26 cellular contexts compared by ENCODE assay signal in genomic region chr2:27039871-27040270, GRCh38. TPM values are rescaled to one million over a fixed set of nuclear protein-coding genes. Genes with fewer than 3 reads are reported as not detected.
DNase-seq lines count a peak whose midpoint lies in the region; ATAC-seq, FAIRE-seq and TF ChIP-seq lines count a peak whose summit lies in the region.
"Had no signal": no experiment of that assay in that cellular context is flagged by ENCODE, and none has a peak within 500 bp of the region (broad histone marks: within the 10 kb centered on the region; RNA-seq: fewer than 3 reads in every experiment).

No MANE protein-coding gene starts in this region.

- TF ChIP-seq EP300 in HepG2 (IDR thresholded peaks at IDR 0.05; ENCODE audit: low read depth in 2 of 2, low read length in 2 of 2), result no peak
- TF ChIP-seq EP300 in HepG2 (CRISPR knock-in tag; IDR thresholded peaks at IDR 0.05; ENCODE audit: borderline replicate concordance), result no peak

- H3K79me2 ChIP-seq in HepG2 (ENCODE audit: insufficient read depth, low read length), result peaks cover 14% of the 10 kb centered on the region

- no peaks in the 10 kb centered on the region for H3K9me3 Mint-ChIP-seq in chondrocyte (ENCODE audit: low read depth)
- H3K9me3 Mint-ChIP-seq: CD14-positive monocyte; CD4-positive, alpha-beta T cell; CD8-positive, alpha-beta memory T cell; HFFc6 had no signal

- no peak for FAIRE-seq in HepG2 (lab: Jason Lieb, UNC)
- FAIRE-seq: A204.1, D721Med, GM12878, GM18507, H54 had no signal

- H3K27me3 Mint-ChIP-seq in chondrocyte (ENCODE audit: low read depth), result no peaks in the 10 kb centered on the region
- H3K27me3 Mint-ChIP-seq: CD4-positive, alpha-beta T cell; CD8-positive, alpha-beta memory T cell had no signal

- TF ChIP-seq CTCF in HepG2 (CRISPR knock-in tag; IDR thresholded peaks at IDR 0.05), result no peak
- TF ChIP-seq CTCF in right lobe of liver (IDR thresholded peaks at IDR 0.05), result no peak
- no peak for TF ChIP-seq CTCF in chondrocyte (IDR thresholded peaks at IDR 0.05)
- no peak for TF ChIP-seq CTCF in spleen (IDR thresholded peaks at IDR 0.05 in 8 of 11, conservative IDR thresholded peaks at IDR 0.05 in 3 of 11)

- DNase-seq in HepG2 (ENCODE audit: low spot score) (no peak), right lobe of liver (no peak), chondrocyte (ENCODE audit: low spot score) (peak; percentile 40), spleen (peak; percentile 59), putamen (ENCODE audit: low spot score) (no peak), NCI-H526 treated with DMSO at 0.1 percent for 48 hours (lab: John Stamatoyannopoulos, UW) (no peak)
- DNase-seq: BE2C; CD4-positive, alpha-beta T cell; CD8-positive, alpha-beta memory T cell; DMS 273 treated with DMSO at 0.1 percent for 48 hours; DMS79; EL; GDM1; GOT3; HFFc6 had no signal

- no peak overlapping the region for H3K4me2 ChIP-seq in HepG2 (ENCODE audit: low read depth, low read length)

- TF ChIP-seq POLR2A in HepG2 (IDR thresholded peaks at IDR 0.05; ENCODE audit: insufficient read depth in 1 of 2, low read depth in 2 of 2, low read length in 2 of 2) (no peak), right lobe of liver (IDR thresholded peaks at IDR 0.05) (no peak), spleen (IDR thresholded peaks at IDR 0.05) (no peak)

- no peak overlapping the region for H2AFZ ChIP-seq in HepG2 (ENCODE audit: low read length)

- H3K27me3 ChIP-seq in HepG2 (ENCODE audit: control insufficient read depth in 1 of 2, insufficient read depth in 2 of 2, low read length in 2 of 2) (no peaks in the 10 kb centered on the region), right lobe of liver (no peaks in the 10 kb centered on the region), spleen (replicated peaks in 1 of 7) (no peaks in the 10 kb centered on the region)
- H3K27me3 ChIP-seq: BE2C; BLaER1 treated with 17β-estradiol and CSF1 and Interleukin-3, amounts not matched to agents 10 nM and 100 nM had no signal

- H3K27ac ChIP-seq in HepG2 (ENCODE audit: extremely low read length, insufficient read depth, low read length) (no peak overlapping the region), right lobe of liver (no peak overlapping the region), spleen (peak overlapping the region in 4 of 8 donors; percentile 20 to 80 (median 74))
- H3K27ac ChIP-seq: 22Rv1; BLaER1 treated with 17β-estradiol and CSF1 and Interleukin-3, amounts not matched to agents 10 nM and 100 nM had no signal

- H3K4me1 ChIP-seq in HepG2 (ENCODE audit: insufficient read depth, low read length), result peaks cover 13% of the 10 kb centered on the region
- H3K4me1 ChIP-seq in right lobe of liver, result no peaks in the 10 kb centered on the region
- peaks cover 0 to 43% (median 28%) of the 10 kb centered on the region in 6 donors for H3K4me1 ChIP-seq in spleen
- H3K4me1 ChIP-seq: HAP-1 had no signal

- H3K36me3 ChIP-seq in HepG2 (replicated peaks in 1 of 2; ENCODE audit: control insufficient read depth in 1 of 2, insufficient read depth in 2 of 2, low read length in 2 of 2) (peaks cover 65 to 78% of the 10 kb centered on the region in 2 experiments), right lobe of liver (peaks cover 5 to 71% (median 42%) of the 10 kb centered on the region in 4 donors), spleen (peaks cover 5 to 88% (median 66%) of the 10 kb centered on the region in 6 donors)

- ATAC-seq in HepG2 (no peak; the same call in 1 of the 3 replicates), right lobe of liver (no peak), GM18502 (IDR thresholded peaks at IDR 0.05; ENCODE audit: poor library complexity, unreplicated experiment) (no peak), GM18861 (IDR thresholded peaks at IDR 0.05; ENCODE audit: unreplicated experiment) (no peak)
- ATAC-seq: GM12878 had no signal

- intact Hi-C loops in HepG2 (cut with micrococcal nuclease; ENCODE audit: unreplicated experiment), result loop anchor here (10.0 kb wide), 1 partner anchor 45 kb away; the partner anchor contains the start of gene KHK
- intact Hi-C loops in right lobe of liver (cut with DNase I), result no loop called here
- intact Hi-C loops in spleen (cut with DNase I; ENCODE audit: low total_unique reads), result no loop called here

- POLR2A ChIA-PET in HepG2 (lab: Yijun Ruan, JAX), result interaction anchor here (4.2 kb wide), 1 partner anchor 11 kb away, joined by 28 read pairs; the partner anchor contains the start of gene AGBL5

- H4K20me1 ChIP-seq in HepG2 (ENCODE audit: insufficient read depth, low read length), result no peaks in the 10 kb centered on the region; the same call in 1 of the 2 replicates

- H3K4me3 Mint-ChIP-seq in chondrocyte (ENCODE audit: unreplicated experiment), result no peak overlapping the region
- H3K4me3 Mint-ChIP-seq: CD14-positive monocyte; CD4-positive, alpha-beta T cell; HFFc6 had no signal

- H3K9ac ChIP-seq in HepG2 (ENCODE audit: insufficient read depth, low read depth, low read length), result no peak overlapping the region

- no TSS peak for BruUV-seq in HepG2 (replicated peaks; lab: Mats Ljungman, UMichigan)

- TF ChIP-seq RAD21 in HepG2 (CRISPR knock-in tag; IDR thresholded peaks at IDR 0.05), result no peak

- H3K9me3 ChIP-seq in HepG2 (ENCODE audit: low read length), result no peaks in the 10 kb centered on the region
- no peaks in the 10 kb centered on the region for H3K9me3 ChIP-seq in right lobe of liver
- no peaks in the 10 kb centered on the region for H3K9me3 ChIP-seq in spleen
- H3K9me3 ChIP-seq: BE2C; BLaER1 treated with 17β-estradiol and CSF1 and Interleukin-3, amounts not matched to agents 10 nM and 100 nM had no signal

- in situ Hi-C loops in HepG2 (cut with HindIII; ENCODE audit: extremely low pct_ligation_motif_present, low pct_unique_long_range_greater_than_20kb), result no loop called here

- peaks cover 24% of the 10 kb centered on the region for H3K4me1 Mint-ChIP-seq in chondrocyte (ENCODE audit: low read depth)

- no peak overlapping the region for H3K4me3 ChIP-seq in HepG2 (replicated peaks in 1 of 3; ENCODE audit: insufficient read depth in 1 of 3, low read depth in 2 of 3, low read length in 3 of 3)
- no peak overlapping the region for H3K4me3 ChIP-seq in right lobe of liver
- H3K4me3 ChIP-seq in spleen, result no peak overlapping the region
- H3K4me3 ChIP-seq: BLaER1 treated with 17β-estradiol and CSF1 and Interleukin-3, amounts not matched to agents 10 nM and 100 nM; GM12878; HAP-1 had no signal

- over 99% methylated on average over 7 of the region's 7 CpGs for WGBS in HepG2 (ENCODE audit: low lambda C conversion rate)
- no CpG with 5 or more reads among the region's 7 CpGs for WGBS in right lobe of liver (ENCODE audit: insufficient coverage, low coverage, low lambda C conversion rate, missing lambda C conversion rate)
- WGBS in spleen, 5 donors, result 88 to 99% (median 94%) methylated on average over 7 of the region's 7 CpGs

- peaks cover 38% of the 10 kb centered on the region for H3K36me3 Mint-ChIP-seq in chondrocyte (ENCODE audit: low read depth)

- CTCF ChIA-PET in HepG2 (lab: Yijun Ruan, JAX; ENCODE audit: low intra/inter-chr PET ratio, low total read pairs), result no interaction called here

- no peak overlapping the region for H3K27ac Mint-ChIP-seq in chondrocyte (ENCODE audit: unreplicated experiment)
- H3K27ac Mint-ChIP-seq: CD4-positive, alpha-beta T cell; HFFc6 had no signal

RNA-seq across cellular contexts. Expression of gene TMEM214, which starts 7.1 kb away (rescaled TPM):
- total RNA-seq in HepG2 (2016; rRNA removed; fragmentation: Illumina TruSeq; extraction: Trizol) (28.0 and 58.3 TPM in 2 replicates), right lobe of liver (10 to 100 TPM; 29.1 to 62.7 (median 50.0) TPM), chondrocyte (107 to 166 TPM (median 110 TPM) in 3 replicates), spleen (10 to 100 TPM; 56.1 to 93.1 (median 73.0) TPM)
- 13.7 and 15.2 TPM in 2 replicates for total RNA-seq in HepG2 (2016; cell fraction: cytosol; rRNA removed; fragmentation: Illumina TruSeq; extraction: Trizol; ENCODE audit: low read depth)
- total RNA-seq in HepG2 (2016; cell fraction: insoluble cytoplasmic fraction; rRNA removed; fragmentation: Illumina TruSeq; extraction: Trizol), result 22.8 and 61.4 TPM in 2 replicates
- 24.2 and 24.6 TPM in 2 replicates for total RNA-seq in HepG2 (2016; cell fraction: membrane; rRNA removed; fragmentation: Illumina TruSeq; extraction: Trizol)
- 65.4 and 81.2 TPM in 2 replicates for total RNA-seq in HepG2 (2016; cell fraction: nucleus; rRNA removed; fragmentation: Illumina TruSeq; extraction: Trizol)
- polyA plus RNA-seq in HepG2 (2011; rRNA removed) (132 and 137 TPM in 2 replicates), spleen (10 to 100 TPM; 22.3 to 48.9 (median 26.8) TPM)
- polyA plus RNA-seq in HepG2 (2011; cell fraction: cytosol; rRNA removed), result 96.3 and 120 TPM in 2 replicates
- polyA plus RNA-seq in HepG2 (2011; cell fraction: nucleus; rRNA removed), result 355 and 421 TPM in 2 replicates
- polyA plus RNA-seq in HepG2 (2012), result 76.8 and 81.7 TPM in 2 replicates
- polyA plus RNA-seq in HepG2 (2016; cell fraction: cytosol; fragmentation: Illumina TruSeq; extraction: Trizol; ENCODE audit: low read depth), result 15.5 and 16.9 TPM in 2 replicates
- 43.0 and 58.5 TPM in 2 replicates for polyA plus RNA-seq in HepG2 (2016; cell fraction: insoluble cytoplasmic fraction; fragmentation: Illumina TruSeq; extraction: Trizol; ENCODE audit: low read depth)
- polyA plus RNA-seq in HepG2 (2016; cell fraction: membrane; fragmentation: Illumina TruSeq; extraction: Trizol; ENCODE audit: low read depth), result 30.0 and 37.0 TPM in 2 replicates
- 188 and 192 TPM in 2 replicates for polyA plus RNA-seq in HepG2 (2016; cell fraction: nucleus; fragmentation: Illumina TruSeq; extraction: Trizol; ENCODE audit: insufficient read depth, low read depth)
- polyA minus RNA-seq in HepG2 (2011; rRNA and poly(A)+ RNA removed; ENCODE audit: low replicate concordance), result 248 and 683 TPM in 2 replicates
- 150 and 151 TPM in 2 replicates for polyA minus RNA-seq in HepG2 (2011; cell fraction: cytosol; rRNA and poly(A)+ RNA removed)
- 219 and 243 TPM in 2 replicates for polyA minus RNA-seq in HepG2 (2011; cell fraction: nucleus; rRNA and poly(A)+ RNA removed)

RNA-seq across cellular contexts. Expression of gene AGBL5, which starts 11.6 kb away (rescaled TPM):
- total RNA-seq in HepG2 (2016; rRNA removed; fragmentation: Illumina TruSeq; extraction: Trizol) (48.6 and 55.9 TPM in 2 replicates), right lobe of liver (1 to 10 TPM; 3.9 to 7.4 (median 6.4) TPM), chondrocyte (14.0 to 31.8 TPM (median 16.3 TPM) in 3 replicates), spleen (10 to 100 TPM; 11.6 to 18.6 (median 14.9) TPM)
- total RNA-seq in HepG2 (2016; cell fraction: cytosol; rRNA removed; fragmentation: Illumina TruSeq; extraction: Trizol; ENCODE audit: low read depth), result 148 and 152 TPM in 2 replicates
- 39.9 and 57.5 TPM in 2 replicates for total RNA-seq in HepG2 (2016; cell fraction: insoluble cytoplasmic fraction; rRNA removed; fragmentation: Illumina TruSeq; extraction: Trizol)
- total RNA-seq in HepG2 (2016; cell fraction: membrane; rRNA removed; fragmentation: Illumina TruSeq; extraction: Trizol), result 249 and 253 TPM in 2 replicates
- total RNA-seq in HepG2 (2016; cell fraction: nucleus; rRNA removed; fragmentation: Illumina TruSeq; extraction: Trizol), result 22.8 and 23.0 TPM in 2 replicates
- polyA plus RNA-seq in HepG2 (2011; rRNA removed) (63.6 and 73.3 TPM in 2 replicates), spleen (10 to 100 TPM in 1 of 3 donors, 1 to 10 TPM in 2; 7.1 to 10.5 (median 8.0) TPM)
- 65.6 and 84.8 TPM in 2 replicates for polyA plus RNA-seq in HepG2 (2011; cell fraction: cytosol; rRNA removed)
- polyA plus RNA-seq in HepG2 (2011; cell fraction: nucleus; rRNA removed), result 45.3 and 47.1 TPM in 2 replicates
- 36.8 and 51.0 TPM in 2 replicates for polyA plus RNA-seq in HepG2 (2012)
- polyA plus RNA-seq in HepG2 (2016; cell fraction: cytosol; fragmentation: Illumina TruSeq; extraction: Trizol; ENCODE audit: low read depth), result 247 and 251 TPM in 2 replicates
- polyA plus RNA-seq in HepG2 (2016; cell fraction: insoluble cytoplasmic fraction; fragmentation: Illumina TruSeq; extraction: Trizol; ENCODE audit: low read depth), result 54.3 and 66.5 TPM in 2 replicates
- 277 and 306 TPM in 2 replicates for polyA plus RNA-seq in HepG2 (2016; cell fraction: membrane; fragmentation: Illumina TruSeq; extraction: Trizol; ENCODE audit: low read depth)
- polyA plus RNA-seq in HepG2 (2016; cell fraction: nucleus; fragmentation: Illumina TruSeq; extraction: Trizol; ENCODE audit: insufficient read depth, low read depth), result 44.5 and 47.6 TPM in 2 replicates
- polyA minus RNA-seq in HepG2 (2011; rRNA and poly(A)+ RNA removed; ENCODE audit: low replicate concordance), result 109 and 147 TPM in 2 replicates
- 32.5 and 36.6 TPM in 2 replicates for polyA minus RNA-seq in HepG2 (2011; cell fraction: cytosol; rRNA and poly(A)+ RNA removed)
- 26.1 and 37.3 TPM in 2 replicates for polyA minus RNA-seq in HepG2 (2011; cell fraction: nucleus; rRNA and poly(A)+ RNA removed)

RNA-seq across cellular contexts. Expression of gene OST4, which starts 31.6 kb away (rescaled TPM):
- total RNA-seq in HepG2 (2016; rRNA removed; fragmentation: Illumina TruSeq; extraction: Trizol) (498 and 508 TPM in 2 replicates), right lobe of liver (100 to 1,000 TPM; 144 to 182 (median 161) TPM), chondrocyte (473 to 494 TPM (median 478 TPM) in 3 replicates), spleen (100 to 1,000 TPM; 197 to 292 (median 235) TPM)
- 947 and 1,365 TPM in 2 replicates for total RNA-seq in HepG2 (2016; cell fraction: cytosol; rRNA removed; fragmentation: Illumina TruSeq; extraction: Trizol; ENCODE audit: low read depth)
- 496 and 506 TPM in 2 replicates for total RNA-seq in HepG2 (2016; cell fraction: insoluble cytoplasmic fraction; rRNA removed; fragmentation: Illumina TruSeq; extraction: Trizol)
- 928 and 1,097 TPM in 2 replicates for total RNA-seq in HepG2 (2016; cell fraction: membrane; rRNA removed; fragmentation: Illumina TruSeq; extraction: Trizol)
- total RNA-seq in HepG2 (2016; cell fraction: nucleus; rRNA removed; fragmentation: Illumina TruSeq; extraction: Trizol), result 200 and 226 TPM in 2 replicates
- polyA plus RNA-seq in HepG2 (2011; rRNA removed) (491 and 584 TPM in 2 replicates), spleen (100 to 1,000 TPM; 418 to 556 (median 523) TPM)
- polyA plus RNA-seq in HepG2 (2011; cell fraction: cytosol; rRNA removed), result 627 and 1,057 TPM in 2 replicates
- 336 and 383 TPM in 2 replicates for polyA plus RNA-seq in HepG2 (2011; cell fraction: nucleus; rRNA removed)
- 371 and 440 TPM in 2 replicates for polyA plus RNA-seq in HepG2 (2012)
- 1,401 and 1,836 TPM in 2 replicates for polyA plus RNA-seq in HepG2 (2016; cell fraction: cytosol; fragmentation: Illumina TruSeq; extraction: Trizol; ENCODE audit: low read depth)
- 640 and 680 TPM in 2 replicates for polyA plus RNA-seq in HepG2 (2016; cell fraction: insoluble cytoplasmic fraction; fragmentation: Illumina TruSeq; extraction: Trizol; ENCODE audit: low read depth)
- 1,282 and 1,407 TPM in 2 replicates for polyA plus RNA-seq in HepG2 (2016; cell fraction: membrane; fragmentation: Illumina TruSeq; extraction: Trizol; ENCODE audit: low read depth)
- 415 and 448 TPM in 2 replicates for polyA plus RNA-seq in HepG2 (2016; cell fraction: nucleus; fragmentation: Illumina TruSeq; extraction: Trizol; ENCODE audit: insufficient read depth, low read depth)
- 310 and 535 TPM in 2 replicates for polyA minus RNA-seq in HepG2 (2011; rRNA and poly(A)+ RNA removed; ENCODE audit: low replicate concordance)
- 514 and 560 TPM in 2 replicates for polyA minus RNA-seq in HepG2 (2011; cell fraction: cytosol; rRNA and poly(A)+ RNA removed)
- polyA minus RNA-seq in HepG2 (2011; cell fraction: nucleus; rRNA and poly(A)+ RNA removed), result 136 and 144 TPM in 2 replicates

RNA-seq across cellular contexts. Expression of gene EMILIN1, which starts 38.5 kb away (rescaled TPM):
- total RNA-seq in HepG2 (2016; rRNA removed; fragmentation: Illumina TruSeq; extraction: Trizol), result 4.0 and 9.7 TPM in 2 replicates
- 0.53 and 0.61 TPM in 2 replicates for total RNA-seq in HepG2 (2016; cell fraction: cytosol; rRNA removed; fragmentation: Illumina TruSeq; extraction: Trizol; ENCODE audit: low read depth)
- 4.1 and 12.5 TPM in 2 replicates for total RNA-seq in HepG2 (2016; cell fraction: insoluble cytoplasmic fraction; rRNA removed; fragmentation: Illumina TruSeq; extraction: Trizol)
- 1.4 TPM in 2 replicates for total RNA-seq in HepG2 (2016; cell fraction: membrane; rRNA removed; fragmentation: Illumina TruSeq; extraction: Trizol)
- total RNA-seq in HepG2 (2016; cell fraction: nucleus; rRNA removed; fragmentation: Illumina TruSeq; extraction: Trizol), result 8.7 and 9.5 TPM in 2 replicates
- 8.1 and 13.1 TPM in 2 replicates for polyA plus RNA-seq in HepG2 (2011; rRNA removed)
- 9.7 and 19.1 TPM in 2 replicates for polyA plus RNA-seq in HepG2 (2011; cell fraction: cytosol; rRNA removed)
- 30.1 and 34.4 TPM in 2 replicates for polyA plus RNA-seq in HepG2 (2011; cell fraction: nucleus; rRNA removed)
- 8.6 and 10.0 TPM in 2 replicates for polyA plus RNA-seq in HepG2 (2012)
- 0.42 and 0.58 TPM in 2 replicates for polyA plus RNA-seq in HepG2 (2016; cell fraction: cytosol; fragmentation: Illumina TruSeq; extraction: Trizol; ENCODE audit: low read depth)
- 2.8 and 3.2 TPM in 2 replicates for polyA plus RNA-seq in HepG2 (2016; cell fraction: insoluble cytoplasmic fraction; fragmentation: Illumina TruSeq; extraction: Trizol; ENCODE audit: low read depth)
- 0.45 and 1.0 TPM in 2 replicates for polyA plus RNA-seq in HepG2 (2016; cell fraction: membrane; fragmentation: Illumina TruSeq; extraction: Trizol; ENCODE audit: low read depth)
- 14.3 and 15.9 TPM in 2 replicates for polyA plus RNA-seq in HepG2 (2016; cell fraction: nucleus; fragmentation: Illumina TruSeq; extraction: Trizol; ENCODE audit: insufficient read depth, low read depth)
- 0.54 and 19.1 TPM in 2 replicates for polyA minus RNA-seq in HepG2 (2011; rRNA and poly(A)+ RNA removed; ENCODE audit: low replicate concordance)
- 13.6 and 17.2 TPM in 2 replicates for polyA minus RNA-seq in HepG2 (2011; cell fraction: cytosol; rRNA and poly(A)+ RNA removed)
- polyA minus RNA-seq in HepG2 (2011; cell fraction: nucleus; rRNA and poly(A)+ RNA removed), result 4.8 and 5.6 TPM in 2 replicates
- total RNA-seq in right lobe of liver, result 10 to 100 TPM in 5 of 6 experiments, 1 to 10 TPM in 1; 7.2 to 26.1 (median 21.0) TPM
- total RNA-seq in chondrocyte, result 180 to 235 TPM (median 182 TPM) in 3 replicates
- total RNA-seq in spleen, result 100 to 1,000 TPM in 6 of 7 donors, 10 to 100 TPM in 1; 62.5 to 152 (median 112) TPM
- 10 to 100 TPM; 18.3 to 71.4 (median 40.7) TPM for polyA plus RNA-seq in spleen

RNA-seq across cellular contexts. Expression of gene KHK, which starts 46.7 kb away (rescaled TPM):
- total RNA-seq in HepG2 (2016; rRNA removed; fragmentation: Illumina TruSeq; extraction: Trizol), result 29.9 and 40.9 TPM in 2 replicates
- 8.1 and 9.7 TPM in 2 replicates for total RNA-seq in HepG2 (2016; cell fraction: cytosol; rRNA removed; fragmentation: Illumina TruSeq; extraction: Trizol; ENCODE audit: low read depth)
- total RNA-seq in HepG2 (2016; cell fraction: insoluble cytoplasmic fraction; rRNA removed; fragmentation: Illumina TruSeq; extraction: Trizol), result 31.6 and 41.5 TPM in 2 replicates
- 15.4 and 18.4 TPM in 2 replicates for total RNA-seq in HepG2 (2016; cell fraction: membrane; rRNA removed; fragmentation: Illumina TruSeq; extraction: Trizol)
- total RNA-seq in HepG2 (2016; cell fraction: nucleus; rRNA removed; fragmentation: Illumina TruSeq; extraction: Trizol), result 34.9 and 38.4 TPM in 2 replicates
- 99.2 and 139 TPM in 2 replicates for polyA plus RNA-seq in HepG2 (2011; rRNA removed)
- 93.9 and 100.0 TPM in 2 replicates for polyA plus RNA-seq in HepG2 (2011; cell fraction: cytosol; rRNA removed)
- 195 and 260 TPM in 2 replicates for polyA plus RNA-seq in HepG2 (2011; cell fraction: nucleus; rRNA removed)
- polyA plus RNA-seq in HepG2 (2012), result 128 and 136 TPM in 2 replicates
- 12.3 and 15.8 TPM in 2 replicates for polyA plus RNA-seq in HepG2 (2016; cell fraction: cytosol; fragmentation: Illumina TruSeq; extraction: Trizol; ENCODE audit: low read depth)
- polyA plus RNA-seq in HepG2 (2016; cell fraction: insoluble cytoplasmic fraction; fragmentation: Illumina TruSeq; extraction: Trizol; ENCODE audit: low read depth), result 39.2 and 45.9 TPM in 2 replicates
- polyA plus RNA-seq in HepG2 (2016; cell fraction: membrane; fragmentation: Illumina TruSeq; extraction: Trizol; ENCODE audit: low read depth), result 14.9 and 20.8 TPM in 2 replicates
- 94.3 and 95.6 TPM in 2 replicates for polyA plus RNA-seq in HepG2 (2016; cell fraction: nucleus; fragmentation: Illumina TruSeq; extraction: Trizol; ENCODE audit: insufficient read depth, low read depth)
- 6.9 and 106 TPM in 2 replicates for polyA minus RNA-seq in HepG2 (2011; rRNA and poly(A)+ RNA removed; ENCODE audit: low replicate concordance)
- 29.4 and 50.9 TPM in 2 replicates for polyA minus RNA-seq in HepG2 (2011; cell fraction: cytosol; rRNA and poly(A)+ RNA removed)
- 51.5 and 66.5 TPM in 2 replicates for polyA minus RNA-seq in HepG2 (2011; cell fraction: nucleus; rRNA and poly(A)+ RNA removed)
- total RNA-seq in right lobe of liver, result 100 to 1,000 TPM; 101 to 283 (median 206) TPM
- total RNA-seq in chondrocyte, result 1.2 to 1.9 TPM (median 1.3 TPM) in 3 replicates
- total RNA-seq in spleen, result 1 to 10 TPM; 3.3 to 8.3 (median 3.6) TPM
- polyA plus RNA-seq in spleen, result 1 to 10 TPM; 3.3 to 6.4 (median 4.4) TPM

Comparison
In these comparisons a context has a peak if more than half of its experiments do, and no peak if none do; other contexts are left out.
1. DNase-seq: peak in chondrocyte (single experiment) and spleen (single experiment); none in HepG2 (single experiment), right lobe of liver (0 of 3), putamen (single experiment) and NCI-H526 treated with DMSO at 0.1 percent for 48 hours (single experiment).